1 cellular context compared by ENCODE assay signal in genomic region chr1:168700565-168701331, GRCh38.
TF ChIP-seq lines count a peak whose summit lies in the region.

No MANE protein-coding gene starts in this region.

TF ChIP-seq in HepG2, 621 proteins besides CTCF, POLR2A, EP300 and RAD21:
- no peak for TF ChIP-seq CEBPB (IDR thresholded peaks at IDR 0.05; ENCODE audit: borderline replicate concordance, low read depth, low read length)
- no peak for TF ChIP-seq ZNF567 (CRISPR knock-in tag; IDR thresholded peaks at IDR 0.05; ENCODE audit: borderline replicate concordance)
- TF ChIP-seq ZNF746 (CRISPR knock-in tag; IDR thresholded peaks at IDR 0.05) = no peak
- TF ChIP-seq ZNF691 (CRISPR knock-in tag; IDR thresholded peaks at IDR 0.05; ENCODE audit: borderline replicate concordance, low read depth) = no peak
- TF ChIP-seq ZNF383 (CRISPR knock-in tag; IDR thresholded peaks at IDR 0.05; ENCODE audit: borderline replicate concordance) = no peak
- no peak for TF ChIP-seq HDAC2 (CRISPR knock-in tag; IDR thresholded peaks at IDR 0.05)
- no peak for TF ChIP-seq NCOR1 (IDR thresholded peaks at IDR 0.05; ENCODE audit: borderline replicate concordance, low read length)
- no peak for TF ChIP-seq FUBP1 (CRISPR knock-in tag; IDR thresholded peaks at IDR 0.05; ENCODE audit: borderline replicate concordance)
- TF ChIP-seq ZNF318 (CRISPR knock-in tag; IDR thresholded peaks at IDR 0.05) = no peak
- no peak for TF ChIP-seq ZNF280B (CRISPR knock-in tag; IDR thresholded peaks at IDR 0.05; ENCODE audit: borderline replicate concordance)
- TF ChIP-seq ZNF770 (CRISPR knock-in tag; IDR thresholded peaks at IDR 0.05) = no peak
- no peak for TF ChIP-seq YY1 (IDR thresholded peaks at IDR 0.05; ENCODE audit: insufficient read depth, insufficient replicate concordance, low read depth, low read length)
- no peak for TF ChIP-seq MTA1 (CRISPR knock-in tag; IDR thresholded peaks at IDR 0.05; ENCODE audit: borderline replicate concordance)
- TF ChIP-seq ZNF251 (CRISPR knock-in tag; IDR thresholded peaks at IDR 0.05) = no peak
- no peak for TF ChIP-seq NFIC (IDR thresholded peaks at IDR 0.05; ENCODE audit: low read length)
